9 cellular contexts compared by ENCODE assay signal in the genomic region with DNA sequence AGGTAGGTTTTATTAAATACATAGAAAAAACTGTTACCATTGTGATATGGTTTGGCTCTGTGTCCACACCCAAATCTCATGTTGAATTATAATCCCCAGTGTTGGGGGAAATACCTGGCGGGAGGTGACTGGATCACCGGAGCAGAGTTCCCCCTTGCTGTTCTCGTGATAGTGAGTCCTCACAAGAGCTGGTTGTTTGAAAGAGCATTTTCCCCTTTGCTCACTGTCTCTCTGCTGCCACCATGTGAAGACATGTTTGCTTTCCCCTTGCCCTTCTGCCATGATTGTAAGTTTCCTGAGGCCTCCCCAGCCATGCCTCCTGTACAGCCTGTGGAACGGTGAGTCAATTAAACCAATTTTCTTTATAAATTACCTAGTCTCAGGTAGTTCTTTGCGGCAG.
DNase-seq lines count a peak whose midpoint lies in the region; ATAC-seq and TF ChIP-seq lines count a peak whose summit lies in the region.
"Had no signal": no experiment of that assay in that cellular context is flagged by ENCODE, and none has a peak within 500 bp of the region (broad histone marks: within the 10 kb centered on the region; RNA-seq: fewer than 3 reads in every experiment).

No MANE protein-coding gene starts in this region.

- DNase-seq in AG04450 (ENCODE audit: low read depth, low spot score) (no peak), NCI-H526 (lab: John Stamatoyannopoulos, UW) (peak; percentile 11 to 58), endodermal cell (peak; percentile 76), AG08396 (ENCODE audit: low spot score) (no peak), NCI-H774 (lab: John Stamatoyannopoulos, UW) (no peak), UCSD-AML1 (lab: John Stamatoyannopoulos, UW; ENCODE audit: unreplicated experiment) (no peak)
- DNase-seq in stimulated activated naive CD4-positive, alpha-beta T cell (lab: John Stamatoyannopoulos, UW) = no peak
- DNase-seq: NCI-H2107 had no signal

- CTCF ChIA-PET in AG04450 (lab: Charles Lee) = no interaction called here

- no peak overlapping the region for H3K9ac ChIP-seq in endodermal cell (ENCODE audit: extremely low read depth, low read length, poor library complexity, severe bottlenecking)

- H3K27me3 Mint-ChIP-seq in endodermal cell (ENCODE audit: insufficient read depth) = peaks cover 38% of the 10 kb centered on the region

- peak; percentile 66 for ATAC-seq in GM18519 (IDR thresholded peaks at IDR 0.05; ENCODE audit: low FRiP score, unreplicated experiment)

- no peak overlapping the region for H3K27ac ChIP-seq in AG04450 (ENCODE audit: low read depth, low read length)
- H3K27ac ChIP-seq in endodermal cell (ENCODE audit: low read depth, low read length) = no peak overlapping the region

- H3K9me3 ChIP-seq in AG04450 (ENCODE audit: control insufficient read depth, insufficient read depth, low read length) (no peaks in the 10 kb centered on the region), endodermal cell (ENCODE audit: control insufficient read depth, low read length) (no peaks in the 10 kb centered on the region)

- H3K36me3 Mint-ChIP-seq in endodermal cell (ENCODE audit: low read depth) = no peaks in the 10 kb centered on the region

- H3K4me3 ChIP-seq in AG04450 (ENCODE audit: low read depth, low read length) = no peak overlapping the region
- H3K4me3 ChIP-seq in endodermal cell (ENCODE audit: low read length) = no peak overlapping the region

- POLR2A ChIA-PET in AG04450 (lab: Yijun Ruan, JAX) = no interaction called here

- TF ChIP-seq CTCF in AG04450 (IDR thresholded peaks at IDR 0.05; ENCODE audit: low read depth, low read length) = peak; percentile 39
- TF ChIP-seq CTCF in endodermal cell (conservative IDR thresholded peaks at IDR 0.05) = peak; percentile 77

- H3K4me1 Mint-ChIP-seq in endodermal cell = peaks cover 47% of the 10 kb centered on the region

- no peaks in the 10 kb centered on the region for H3K9me3 Mint-ChIP-seq in endodermal cell

- H3K27me3 ChIP-seq in AG04450 (ENCODE audit: control insufficient read depth, insufficient read depth, low read length) = no peaks in the 10 kb centered on the region
- peaks cover 6% of the 10 kb centered on the region for H3K27me3 ChIP-seq in endodermal cell (ENCODE audit: control insufficient read depth, insufficient read depth, low read length, poor library complexity, severe bottlenecking)

- H3K4me3 Mint-ChIP-seq in endodermal cell = no peak overlapping the region

- H3K27ac Mint-ChIP-seq in endodermal cell = no peak overlapping the region

- peaks cover 15% of the 10 kb centered on the region for H3K4me1 ChIP-seq in endodermal cell (ENCODE audit: control insufficient read depth, insufficient read depth, low read length)

- H3K36me3 ChIP-seq in endodermal cell (ENCODE audit: control insufficient read depth, insufficient read depth, low read length) = no peaks in the 10 kb centered on the region

- 77 to 84% methylated on average over 3 to 5 of the region's 5 CpGs for WGBS in endodermal cell (ENCODE audit: insufficient coverage in 1 of 2, insufficient read length in 1 of 2), 2 experiments

Comparison
In these comparisons a context has a peak if more than half of its experiments do, and no peak if none do; other contexts are left out.
1. DNase-seq: peak in NCI-H526 (2 of 2) and endodermal cell (single experiment); none in AG04450 (single experiment), AG08396 (single experiment), NCI-H774 (single experiment), stimulated activated naive CD4-positive, alpha-beta T cell (0 of 6) and UCSD-AML1 (single experiment).